8 cellular contexts compared by ENCODE assay signal in the genomic region with DNA sequence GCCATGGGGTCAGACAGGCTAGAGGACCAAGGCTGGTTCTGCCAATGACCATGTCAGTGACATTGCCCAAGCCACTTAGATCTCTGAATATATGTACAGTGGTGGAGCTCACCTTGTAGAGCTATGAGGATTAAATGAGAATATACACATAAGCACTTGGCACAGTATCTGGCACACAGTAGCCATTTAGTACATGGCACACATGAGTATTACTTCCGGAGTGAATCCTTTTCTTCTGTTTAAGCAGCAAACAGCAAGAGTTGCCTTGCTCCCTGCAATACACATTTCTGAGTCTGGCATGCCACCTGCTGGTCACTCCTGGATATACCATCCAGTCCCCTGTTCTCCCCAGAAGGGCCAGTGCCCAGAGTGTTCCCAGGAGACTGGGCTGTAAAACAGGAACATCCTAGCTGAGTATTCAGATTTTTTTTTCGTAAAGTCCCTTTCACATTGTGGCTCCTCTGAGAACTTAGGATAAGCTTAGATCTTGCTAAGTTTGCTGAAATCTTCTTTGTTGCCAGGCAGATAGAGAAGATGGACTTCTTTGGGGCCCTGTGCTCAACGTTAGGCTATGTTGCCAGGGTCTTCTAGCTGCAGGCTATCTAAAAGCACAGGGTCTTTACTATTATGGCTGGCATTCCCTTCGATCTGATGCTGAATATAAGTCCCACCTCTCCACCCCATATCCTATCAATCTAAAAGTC.
DNase-seq lines count a peak whose midpoint lies in the region; ATAC-seq and TF ChIP-seq lines count a peak whose summit lies in the region.

No MANE protein-coding gene starts in this region.

- H3K36me3 Mint-ChIP-seq in T-cell = no peaks in the 10 kb centered on the region

- TF ChIP-seq POLR2A in gastrocnemius medialis (IDR thresholded peaks at IDR 0.05) = no peak

- POLR2A ChIA-PET in T-cell (lab: Charles Lee) = no interaction called here

- H3K4me3 Mint-ChIP-seq in T-cell = no peak overlapping the region

- H3K27ac ChIP-seq in right cardiac atrium (ENCODE audit: low read length) = no peak overlapping the region
- H3K27ac ChIP-seq in gastrocnemius medialis = no peak overlapping the region

- peak; percentile 39 to 81 (median 78) for TF ChIP-seq CTCF in gastrocnemius medialis (IDR thresholded peaks at IDR 0.05 in 4 of 5, conservative IDR thresholded peaks at IDR 0.05 in 1 of 5)

- H3K4me3 ChIP-seq in right cardiac atrium (ENCODE audit: low read length) (no peak overlapping the region), gastrocnemius medialis (no peak overlapping the region)

- WGBS in right cardiac atrium = 19% methylated on average over 4 of the region's 4 CpGs

- CTCF ChIA-PET in T-cell (lab: Charles Lee) = interaction anchor here (0.6 to 2.7 kb wide), 7 partner anchors 22 to 1866 kb away, joined by 3 to 13 read pairs (median 4); no protein-coding TSS in a partner anchor

- H3K4me1 Mint-ChIP-seq in T-cell = peaks cover 0 to 4% (median 3%) of the 10 kb centered on the region in 3 donors

- no peaks in the 10 kb centered on the region for H3K9me3 ChIP-seq in right cardiac atrium (ENCODE audit: control insufficient read depth, low read length)
- H3K9me3 ChIP-seq in gastrocnemius medialis = no peaks in the 10 kb centered on the region

- peak; percentile 98 for DNase-seq in SIG-M5 treated with dmso at 0.1 percent for 504 hours (lab: John Stamatoyannopoulos, UW; ENCODE audit: unreplicated experiment)
- no peak for DNase-seq in SIG-M5 (lab: John Stamatoyannopoulos, UW)
- peak; percentile 21 for DNase-seq in NCI-H1105 (lab: John Stamatoyannopoulos, UW)
- peak; percentile 9 to 58 (median 40) for DNase-seq in T-cell
- DNase-seq in anterior cingulate cortex (lab: John Stamatoyannopoulos, UW) = peak in 55 of 58 donors; percentile 12 to 87 (median 68)
- DNase-seq in right cardiac atrium = peak; percentile 82 to 90 (median 89)
- DNase-seq in gastrocnemius medialis = peak; percentile 28 to 54

- ATAC-seq in HG02759 (IDR thresholded peaks at IDR 0.05; ENCODE audit: unreplicated experiment) = peak; percentile 98
- ATAC-seq in T-cell (replicated peaks in 1 of 4) = peak; percentile 61 to 72 (median 68)
- peak; percentile 93 to 95 for ATAC-seq in right cardiac atrium
- peak; percentile 79 to 88 for ATAC-seq in gastrocnemius medialis

- intact Hi-C loops in right cardiac atrium (cut with DNase I) (loop anchor here (2.0 to 5.0 kb wide), 4 partner anchors 448 to 456 kb away; no protein-coding TSS in a partner anchor), gastrocnemius medialis (cut with DNase I; ENCODE audit: low total_unique reads) (loop anchor here (1.0 to 10.0 kb wide), 2 partner anchors 80 to 454 kb away; no protein-coding TSS in a partner anchor)

- no peaks in the 10 kb centered on the region for H3K9me3 Mint-ChIP-seq in T-cell

- no peaks in the 10 kb centered on the region for H3K4me1 ChIP-seq in right cardiac atrium (ENCODE audit: control insufficient read depth, insufficient read depth, low read length)
- peaks cover 2 to 7% of the 10 kb centered on the region in 2 donors for H3K4me1 ChIP-seq in gastrocnemius medialis

- in situ Hi-C loops in gastrocnemius medialis (cut with MboI; ENCODE audit: low sequenced_read_pairs in 4 of 4) = loop anchor here (5.0 kb wide), 1 partner anchor 457 kb away; no protein-coding TSS in a partner anchor

- H3K36me3 ChIP-seq in gastrocnemius medialis = no peaks in the 10 kb centered on the region

- H3K27me3 ChIP-seq in right cardiac atrium (ENCODE audit: control insufficient read depth, insufficient read depth) (no peaks in the 10 kb centered on the region), gastrocnemius medialis (no peaks in the 10 kb centered on the region)

- no peak overlapping the region for H3K27ac Mint-ChIP-seq in T-cell

- H3K27me3 Mint-ChIP-seq in T-cell = peaks cover 12 to 13% of the 10 kb centered on the region in 2 donors
